19 cellular contexts compared by ENCODE assay signal in the genomic region with DNA sequence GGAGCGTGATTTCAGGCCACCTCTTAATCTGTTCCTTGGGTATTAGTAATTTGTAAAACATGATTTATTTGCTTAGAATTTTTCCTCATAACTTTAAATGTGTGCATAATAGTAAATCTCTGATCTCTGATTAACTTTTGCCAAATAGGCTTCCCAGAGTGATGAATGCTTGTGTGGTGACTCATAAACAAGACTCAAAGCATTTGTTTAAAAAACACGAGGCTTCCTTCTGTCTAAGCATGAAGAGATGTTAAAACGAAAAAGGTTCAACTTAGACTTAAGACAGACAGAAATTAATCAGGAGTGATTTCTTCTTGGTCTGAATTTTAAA.
DNase-seq lines count a peak whose midpoint lies in the region; ATAC-seq and TF ChIP-seq lines count a peak whose summit lies in the region.
"Had no signal": no experiment of that assay in that cellular context is flagged by ENCODE, and none has a peak within 500 bp of the region (broad histone marks: within the 10 kb centered on the region; RNA-seq: fewer than 3 reads in every experiment).

No MANE protein-coding gene starts in this region.

- DNase-seq in RPMI7951 (ENCODE audit: low read depth) (peak; percentile 71), fibroblast of mammary gland (ENCODE audit: low read depth) (peak; percentile 84), pulmonary artery endothelial cell (ENCODE audit: low read depth, low spot score) (peak; percentile 44), NCI-H82 treated with DMSO at 0.1 percent for 48 hours (lab: John Stamatoyannopoulos, UW; ENCODE audit: unreplicated experiment) (no peak), SIG-M5 treated with dmso at 0.1 percent for 504 hours (lab: John Stamatoyannopoulos, UW; ENCODE audit: unreplicated experiment) (no peak), dedifferentiated amniotic fluid mesenchymal stem cell (ENCODE audit: extremely low spot score) (no peak)
- DNase-seq: activated CD4-positive, alpha-beta T cell treated with anti-CD3 and anti-CD28 coated beads, Interleukin-2, amount 10 ng/mL, durations not matched to agents 7 days and 5 days; caudate nucleus; COR-L47; H9; left cardiac atrium; NCI-H1930; stimulated activated CD4-positive, alpha-beta T cell treated with anti-CD3 and anti-CD28 coated beads, Interleukin-4, amount 100 ng/mL, for 1 hour; stimulated activated naive CD4-positive, alpha-beta T cell treated with Interleukin-2 at 50 U/mL for 16 hours; T-cell had no signal

- peaks cover 0 to 8% (median 0%) of the 10 kb centered on the region in 11 experiments; a peak in 2 of 22 replicates for H3K36me3 ChIP-seq in BLaER1 treated with 17β-estradiol and CSF1 and Interleukin-3, amounts not matched to agents 10 nM and 100 nM
- H3K36me3 ChIP-seq: neutrophil had no signal

- no peak overlapping the region for H3K9ac ChIP-seq in BLaER1 treated with 17β-estradiol and CSF1 and Interleukin-3, amounts not matched to agents 10 nM and 100 nM

- no peak overlapping the region for H3K27ac ChIP-seq in BLaER1 treated with 17β-estradiol and CSF1 and Interleukin-3, amounts not matched to agents 10 nM and 100 nM
- H3K27ac ChIP-seq: neutrophil had no signal

- TF ChIP-seq CTCF in fibroblast of mammary gland (conservative IDR thresholded peaks at IDR 0.05; ENCODE audit: control insufficient read depth, insufficient read depth, low read depth, low read length) = no peak

- H3K27me3 ChIP-seq in BLaER1 treated with 17β-estradiol and CSF1 and Interleukin-3, amounts not matched to agents 10 nM and 100 nM = no peaks in the 10 kb centered on the region
- H3K27me3 ChIP-seq: neutrophil had no signal

- H3K4me2 ChIP-seq in BLaER1 treated with 17β-estradiol and CSF1 and Interleukin-3, amounts not matched to agents 10 nM and 100 nM = peak overlapping the region in 9 of 11 experiments; percentile 1 to 81 (median 63); a peak in 16 of 22 replicates

- H3K9me3 ChIP-seq in BLaER1 treated with 17β-estradiol and CSF1 and Interleukin-3, amounts not matched to agents 10 nM and 100 nM (replicated peaks in 1 of 11) = peaks cover 25 to 35% (median 30%) of the 10 kb centered on the region in 11 experiments
- H3K9me3 ChIP-seq: neutrophil had no signal

- H4K20me1 ChIP-seq in BLaER1 treated with 17β-estradiol and CSF1 and Interleukin-3, amounts not matched to agents 10 nM and 100 nM = peaks cover 0 to 5% (median 0%) of the 10 kb centered on the region in 11 experiments; a peak in 1 of 22 replicates

- no peak for ATAC-seq in GM21576 (IDR thresholded peaks at IDR 0.05; ENCODE audit: unreplicated experiment)
- ATAC-seq: esophagus mucosa, T-cell had no signal

- H3K4me3 ChIP-seq in BLaER1 treated with 17β-estradiol and CSF1 and Interleukin-3, amounts not matched to agents 10 nM and 100 nM = no peak overlapping the region
- no peak overlapping the region for H3K4me3 ChIP-seq in fibroblast of mammary gland (ENCODE audit: control insufficient read depth, low read depth, low read length)

- peaks cover 5 to 63% (median 57%) of the 10 kb centered on the region in 10 experiments; a peak in 17 of 20 replicates for H3K4me1 ChIP-seq in BLaER1 treated with 17β-estradiol and CSF1 and Interleukin-3, amounts not matched to agents 10 nM and 100 nM

Comparison
In these comparisons a context has a peak if more than half of its experiments do, and no peak if none do; other contexts are left out.
1. DNase-seq: peak in RPMI7951 (single experiment), fibroblast of mammary gland (single experiment) and pulmonary artery endothelial cell (single experiment); none in NCI-H82 treated with DMSO at 0.1 percent for 48 hours (single experiment), SIG-M5 treated with dmso at 0.1 percent for 504 hours (single experiment) and dedifferentiated amniotic fluid mesenchymal stem cell (single experiment).